ENCODE assay signal across 43 cellular contexts in genomic region chr9:122442568-122442967, GRCh38. TPM values are rescaled to one million over a fixed set of nuclear protein-coding genes. Genes with fewer than 3 reads are reported as not detected.
"Had no signal": no experiment of that assay in that cellular context is flagged by ENCODE, and none has a peak within 500 bp of the region (broad histone marks: within the 10 kb centered on the region; RNA-seq: fewer than 3 reads in every experiment).

No MANE protein-coding gene starts in this region.

- H3K4me1 ChIP-seq: adrenal gland, ascending aorta, body of pancreas, breast epithelium had no signal

- H3K4me3 ChIP-seq: adrenal gland, ascending aorta, body of pancreas, breast epithelium, cardiac muscle cell had no signal

- ATAC-seq: activated naive CD4-positive, alpha-beta T cell treated with anti-CD3 and anti-CD28 coated beads, Interleukin-2, amount 50 U/mL, for 72 hours; activated naive CD8-positive, alpha-beta T cell treated with anti-CD3 and anti-CD28 coated beads, Interleukin-2, amount 50 U/mL, for 24 hours; activated T-cell treated with anti-CD3 and anti-CD28 coated beads, Interleukin-2, amount 50 U/mL, for 4 hours; activated T-cell treated with anti-CD3 and anti-CD28 coated beads, Interleukin-2, amount 50 U/mL, for 72 hours; activated T-helper 17 cell treated with anti-CD3 and anti-CD28 coated beads, Interleukin-2, amount 50 U/mL, for 72 hours; body of pancreas had no signal

- H3K4me1 Mint-ChIP-seq: activated naive CD4-positive, alpha-beta T cell treated with anti-CD3 and anti-CD28 coated beads, Interleukin-2, amount 10 ng/mL, durations not matched to agents 7 days and 5 days; activated naive CD4-positive, alpha-beta T cell treated with anti-CD3 and anti-CD28 coated beads, Interleukin-2, amount 50 U/mL, for 24 hours; activated naive CD8-positive, alpha-beta T cell treated with anti-CD3 and anti-CD28 coated beads for 36 hours; activated naive CD8-positive, alpha-beta T cell treated with anti-CD3 and anti-CD28 coated beads, Interleukin-2, amount 10 ng/mL, durations not matched to agents 7 days and 5 days; activated naive CD8-positive, alpha-beta T cell treated with anti-CD3 and anti-CD28 coated beads, Interleukin-2, amount 50 U/mL, for 24 hours; activated T-helper 17 cell treated with anti-CD3 and anti-CD28 coated beads, Interleukin-2, amount 50 U/mL, for 72 hours; brain; central memory CD8-positive, alpha-beta T cell had no signal

- DNase-seq: activated effector memory CD4-positive, alpha-beta T cell treated with anti-CD3 and anti-CD28 coated beads, Interleukin-2, amount 50 U/mL, for 16 hours; activated effector memory CD4-positive, alpha-beta T cell treated with Interleukin-2 at 50 U/mL for 16 hours; activated gamma-delta T cell; activated gamma-delta T cell treated with Interleukin-2 at 50 U/mL for 16 hours; activated naive CD4-positive, alpha-beta T cell; activated naive CD4-positive, alpha-beta T cell treated with anti-CD3 and anti-CD28 coated beads for 36 hours; activated naive CD4-positive, alpha-beta T cell treated with anti-CD3 and anti-CD28 coated beads, Interleukin-2, amount 10 ng/mL, durations not matched to agents 7 days and 5 days; activated naive CD4-positive, alpha-beta T cell treated with anti-CD3 and anti-CD28 coated beads, Interleukin-2, amount 50 U/mL, for 16 hours; activated naive CD4-positive, alpha-beta T cell treated with Interleukin-2 at 50 U/mL for 16 hours; activated naive CD8-positive, alpha-beta T cell treated with anti-CD3 and anti-CD28 coated beads for 36 hours; activated naive CD8-positive, alpha-beta T cell treated with anti-CD3 and anti-CD28 coated beads, Interleukin-2, amount 10 ng/mL, durations not matched to agents 7 days and 5 days; activated naive CD8-positive, alpha-beta T cell treated with anti-CD3 and anti-CD28 coated beads, Interleukin-2, amount 50 U/mL, for 24 hours; activated T-cell treated with anti-CD3 and anti-CD28 coated beads, Interleukin-2, amount 50 U/mL, for 1 hour; activated T-cell treated with anti-CD3 and anti-CD28 coated beads, Interleukin-2, amount 50 U/mL, for 24 hours; activated T-cell treated with anti-CD3 and anti-CD28 coated beads, Interleukin-2, amount 50 U/mL, for 4 hours; activated T-cell treated with anti-CD3 and anti-CD28 coated beads, Interleukin-2, amount 50 U/mL, for 48 hours; activated T-cell treated with anti-CD3 and anti-CD28 coated beads, Interleukin-2, amount 50 U/mL, for 72 hours; adrenal gland; amniotic stem cell; amygdala; anterior cingulate cortex; aorta; body of pancreas; brain microvascular endothelial cell; caudate nucleus; central memory CD4-positive, alpha-beta T cell; cerebellar nuclear complex had no signal

- H3K36me3 Mint-ChIP-seq: activated naive CD4-positive, alpha-beta T cell treated with anti-CD3 and anti-CD28 coated beads, Interleukin-2, amount 10 ng/mL, durations not matched to agents 7 days and 5 days; activated naive CD4-positive, alpha-beta T cell treated with anti-CD3 and anti-CD28 coated beads, Interleukin-2, amount 50 U/mL, for 24 hours; activated naive CD4-positive, alpha-beta T cell treated with anti-CD3 and anti-CD28 coated beads, Interleukin-2, amount 50 U/mL, for 72 hours; activated naive CD8-positive, alpha-beta T cell; activated naive CD8-positive, alpha-beta T cell treated with anti-CD3 and anti-CD28 coated beads, Interleukin-2, amount 10 ng/mL, durations not matched to agents 7 days and 5 days; brain had no signal

- H3K27ac ChIP-seq: adrenal gland, ascending aorta, body of pancreas, brain microvascular endothelial cell, breast epithelium, cardiac muscle cell had no signal

- H3K27ac Mint-ChIP-seq: activated naive CD4-positive, alpha-beta T cell treated with anti-CD3 and anti-CD28 coated beads for 36 hours; activated naive CD4-positive, alpha-beta T cell treated with anti-CD3 and anti-CD28 coated beads, Interleukin-2, amount 10 ng/mL, durations not matched to agents 7 days and 5 days; activated naive CD4-positive, alpha-beta T cell treated with anti-CD3 and anti-CD28 coated beads, Interleukin-2, amount 50 U/mL, for 24 hours; activated naive CD4-positive, alpha-beta T cell treated with anti-CD3 and anti-CD28 coated beads, Interleukin-2, amount 50 U/mL, for 72 hours; activated naive CD8-positive, alpha-beta T cell; activated naive CD8-positive, alpha-beta T cell treated with anti-CD3 and anti-CD28 coated beads for 36 hours; activated naive CD8-positive, alpha-beta T cell treated with anti-CD3 and anti-CD28 coated beads, Interleukin-2, amount 10 ng/mL, durations not matched to agents 7 days and 5 days; activated naive CD8-positive, alpha-beta T cell treated with anti-CD3 and anti-CD28 coated beads, Interleukin-2, amount 50 U/mL, for 24 hours; activated T-cell treated with anti-CD3 and anti-CD28 coated beads, Interleukin-2, amount 50 U/mL, for 24 hours; activated T-cell treated with anti-CD3 and anti-CD28 coated beads, Interleukin-2, amount 50 U/mL, for 72 hours; activated T-helper 1 cell treated with anti-CD3 and anti-CD28 coated beads, Interleukin-12 subunit alpha, Interleukin-12 subunit beta, Interleukin-2, Interleukin-4 antibody, amounts not matched to agents 30 ng/mL and 10 ng/mL and 1 ng/mL, durations not matched to agents 14 hours and 24 hours and 36 hours; activated T-helper 17 cell treated with anti-CD3 and anti-CD28 coated beads, Interleukin-2, amount 50 U/mL, for 72 hours; activated T-helper 2 cell treated with anti-CD3 and anti-CD28 coated beads, Interferon-gamma antibody, Interleukin-2, Interleukin-4, amounts not matched to agents 10 μg/mL and 5 μg/mL and 100 μg/mL, durations not matched to agents 14 hours and 24 hours and 36 hours; brain had no signal

- FAIRE-seq: astrocyte, bronchial epithelial cell had no signal

- H3K4me3 Mint-ChIP-seq: activated naive CD4-positive, alpha-beta T cell treated with anti-CD3 and anti-CD28 coated beads for 36 hours; activated naive CD4-positive, alpha-beta T cell treated with anti-CD3 and anti-CD28 coated beads, Interleukin-2, amount 10 ng/mL, durations not matched to agents 7 days and 5 days; activated naive CD4-positive, alpha-beta T cell treated with anti-CD3 and anti-CD28 coated beads, Interleukin-2, amount 50 U/mL, for 24 hours; activated naive CD8-positive, alpha-beta T cell; activated naive CD8-positive, alpha-beta T cell treated with anti-CD3 and anti-CD28 coated beads for 36 hours; activated naive CD8-positive, alpha-beta T cell treated with anti-CD3 and anti-CD28 coated beads, Interleukin-2, amount 10 ng/mL, durations not matched to agents 7 days and 5 days; activated naive CD8-positive, alpha-beta T cell treated with anti-CD3 and anti-CD28 coated beads, Interleukin-2, amount 50 U/mL, for 24 hours; activated T-cell treated with anti-CD3 and anti-CD28 coated beads, Interleukin-2, amount 50 U/mL, for 24 hours; activated T-cell treated with anti-CD3 and anti-CD28 coated beads, Interleukin-2, amount 50 U/mL, for 4 hours; activated T-cell treated with anti-CD3 and anti-CD28 coated beads, Interleukin-2, amount 50 U/mL, for 72 hours; activated T-helper 1 cell treated with anti-CD3 and anti-CD28 coated beads, Interleukin-12 subunit alpha, Interleukin-12 subunit beta, Interleukin-2, Interleukin-4 antibody, amounts not matched to agents 30 ng/mL and 10 ng/mL and 1 ng/mL, durations not matched to agents 14 hours and 24 hours and 36 hours; activated T-helper 17 cell treated with anti-CD3 and anti-CD28 coated beads, Interleukin-2, amount 50 U/mL, for 72 hours; brain; central memory CD8-positive, alpha-beta T cell had no signal

- H3K9me3 ChIP-seq: adrenal gland, body of pancreas had no signal

- H3K36me3 ChIP-seq: adrenal gland, ascending aorta, brain microvascular endothelial cell, breast epithelium, cardiac muscle cell had no signal

- H3K27me3 ChIP-seq: ascending aorta, body of pancreas, brain microvascular endothelial cell, breast epithelium, cardiac muscle cell had no signal

- H3K9me3 Mint-ChIP-seq: activated naive CD4-positive, alpha-beta T cell treated with anti-CD3 and anti-CD28 coated beads for 36 hours; activated naive CD4-positive, alpha-beta T cell treated with anti-CD3 and anti-CD28 coated beads, Interleukin-2, amount 10 ng/mL, durations not matched to agents 7 days and 5 days; activated naive CD4-positive, alpha-beta T cell treated with anti-CD3 and anti-CD28 coated beads, Interleukin-2, amount 50 U/mL, for 24 hours; activated naive CD4-positive, alpha-beta T cell treated with anti-CD3 and anti-CD28 coated beads, Interleukin-2, amount 50 U/mL, for 72 hours; activated naive CD8-positive, alpha-beta T cell treated with anti-CD3 and anti-CD28 coated beads for 36 hours; activated naive CD8-positive, alpha-beta T cell treated with anti-CD3 and anti-CD28 coated beads, Interleukin-2, amount 10 ng/mL, durations not matched to agents 7 days and 5 days; activated naive CD8-positive, alpha-beta T cell treated with anti-CD3 and anti-CD28 coated beads, Interleukin-2, amount 50 U/mL, for 24 hours; activated T-cell treated with anti-CD3 and anti-CD28 coated beads, Interleukin-2, amount 50 U/mL, for 24 hours; activated T-cell treated with anti-CD3 and anti-CD28 coated beads, Interleukin-2, amount 50 U/mL, for 4 hours; activated T-cell treated with anti-CD3 and anti-CD28 coated beads, Interleukin-2, amount 50 U/mL, for 72 hours; activated T-helper 1 cell treated with anti-CD3 and anti-CD28 coated beads, Interleukin-12 subunit alpha, Interleukin-12 subunit beta, Interleukin-2, Interleukin-4 antibody, amounts not matched to agents 30 ng/mL and 10 ng/mL and 1 ng/mL, durations not matched to agents 14 hours and 24 hours and 36 hours; activated T-helper 17 cell treated with anti-CD3 and anti-CD28 coated beads, Interleukin-2, amount 50 U/mL, for 72 hours; activated T-helper 2 cell treated with anti-CD3 and anti-CD28 coated beads, Interferon-gamma antibody, Interleukin-2, Interleukin-4, amounts not matched to agents 10 μg/mL and 5 μg/mL and 100 μg/mL, durations not matched to agents 14 hours and 24 hours and 36 hours; central memory CD8-positive, alpha-beta T cell had no signal

RNA-seq across cellular contexts. Expression of gene OR1J1, which starts 35.2 kb away (rescaled TPM):
- total RNA-seq: activated naive CD4-positive, alpha-beta T cell treated with anti-CD3 and anti-CD28 coated beads for 36 hours; activated naive CD4-positive, alpha-beta T cell treated with anti-CD3 and anti-CD28 coated beads, Interleukin-2, amount 50 U/mL, for 72 hours; activated naive CD8-positive, alpha-beta T cell treated with anti-CD3 and anti-CD28 coated beads for 36 hours; activated naive CD8-positive, alpha-beta T cell treated with anti-CD3 and anti-CD28 coated beads, Interleukin-2, amount 10 ng/mL, durations not matched to agents 7 days and 5 days; activated T-cell treated with anti-CD3 and anti-CD28 coated beads, Interleukin-2, amount 50 U/mL, for 4 hours; activated T-cell treated with anti-CD3 and anti-CD28 coated beads, Interleukin-2, amount 50 U/mL, for 72 hours; activated T-helper 1 cell treated with anti-CD3 and anti-CD28 coated beads, Interleukin-12 subunit alpha, Interleukin-12 subunit beta, Interleukin-2, Interleukin-4 antibody, amounts not matched to agents 30 ng/mL and 10 ng/mL and 1 ng/mL, durations not matched to agents 14 hours and 24 hours and 36 hours; activated T-helper 17 cell treated with anti-CD3 and anti-CD28 coated beads, Interleukin-2, amount 50 U/mL, for 72 hours; activated T-helper 2 cell treated with anti-CD3 and anti-CD28 coated beads, Interferon-gamma antibody, Interleukin-2, Interleukin-4, amounts not matched to agents 10 μg/mL and 5 μg/mL and 100 μg/mL, durations not matched to agents 14 hours and 24 hours and 36 hours; adrenal gland; aorta; ascending aorta; astrocyte; body of pancreas; breast epithelium; bronchial epithelial cell; cardiac muscle cell; cardiac septum; cerebellum; chondrocyte had no signal
- polyA plus RNA-seq: adrenal gland, aorta, cardiac muscle cell had no signal
